Comparison of ENCODE assay signal across 1 cellular context in genomic region chr22:19676437-19676836, GRCh38. TPM values are rescaled to one million over a fixed set of nuclear protein-coding genes. Genes with fewer than 3 reads are reported as not detected.
"Had no signal": no experiment of that assay in that cellular context is flagged by ENCODE, and none has a peak within 500 bp of the region (broad histone marks: within the 10 kb centered on the region; RNA-seq: fewer than 3 reads in every experiment).

No MANE protein-coding gene starts in this region.

RNA-seq across cellular contexts. Expression of gene GP1BB, which starts 46.9 kb away (rescaled TPM):
- total RNA-seq: H1 had no signal
